Comparison of ENCODE assay signal across 17 cellular contexts in the genomic region with DNA sequence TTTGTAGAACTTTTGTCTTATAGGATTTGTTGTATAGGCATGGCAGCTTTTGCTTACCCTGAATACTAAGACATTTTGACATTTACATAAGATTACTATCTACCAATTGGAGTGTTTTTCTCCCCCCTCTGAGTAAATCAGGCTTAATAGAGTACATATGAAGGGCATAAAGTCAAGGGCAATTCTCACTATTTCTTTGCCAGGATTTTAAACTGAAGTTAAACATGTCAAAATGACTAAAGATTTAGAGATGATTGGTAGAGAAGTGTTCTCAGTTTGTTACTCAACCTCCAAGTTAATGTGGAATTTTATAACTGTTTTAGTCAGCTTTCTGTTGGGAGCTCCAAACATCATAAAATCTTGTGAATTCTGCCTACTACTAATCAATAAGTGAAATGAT.
"Had no signal": no experiment of that assay in that cellular context is flagged by ENCODE, and none has a peak within 500 bp of the region (broad histone marks: within the 10 kb centered on the region; RNA-seq: fewer than 3 reads in every experiment).

No MANE protein-coding gene starts in this region.

- H3K9me3 Mint-ChIP-seq: activated CD4-positive, alpha-beta T cell treated with anti-CD3 and anti-CD28 coated beads, Interleukin-2, amount 10 ng/mL, durations not matched to agents 7 days and 5 days; neural crest cell had no signal

- FAIRE-seq: TTC549 had no signal

- H3K27ac Mint-ChIP-seq: activated CD4-positive, alpha-beta T cell treated with anti-CD3 and anti-CD28 coated beads, Interleukin-2, amount 10 ng/mL, durations not matched to agents 7 days and 5 days had no signal

- ATAC-seq: esophagus mucosa; gastroesophageal sphincter; stimulated activated naive CD8-positive, alpha-beta T cell treated with anti-CD3 and anti-CD28 coated beads, Interleukin-15, Interleukin-2, amounts not matched to agents 100 U/mL and 50 U/mL, for 24 hours had no signal

- H3K4me3 Mint-ChIP-seq: activated CD4-positive, alpha-beta T cell treated with anti-CD3 and anti-CD28 coated beads, Interleukin-2, amount 10 ng/mL, durations not matched to agents 7 days and 5 days; neural crest cell had no signal

- H3K27me3 Mint-ChIP-seq: activated CD4-positive, alpha-beta T cell treated with anti-CD3 and anti-CD28 coated beads, Interleukin-2, amount 10 ng/mL, durations not matched to agents 7 days and 5 days had no signal

- DNase-seq: activated CD4-positive, alpha-beta T cell treated with anti-CD3 and anti-CD28 coated beads, Interleukin-2, amount 10 ng/mL, durations not matched to agents 7 days and 5 days; activated CD4-positive, CD25-positive, alpha-beta regulatory T cell; activated CD8-positive, alpha-beta memory T cell treated with anti-CD3 and anti-CD28 coated beads for 24 hours; activated naive CD4-positive, alpha-beta T cell treated with anti-CD3 and anti-CD28 coated beads, Interleukin-2, amount 50 U/mL, for 16 hours; anterior cingulate cortex; dermis blood vessel endothelial cell; kidney glomerular epithelial cell; mesendoderm; ovary; stimulated activated CD4-positive, alpha-beta T cell treated with anti-CD3 and anti-CD28 coated beads, Interleukin-4, amount 100 ng/mL, for 1 hour; stimulated activated CD8-positive, alpha-beta memory T cell treated with anti-CD3 and anti-CD28 coated beads, Interleukin-4, amount 100 ng/mL, for 48 hours; stimulated activated naive CD8-positive, alpha-beta T cell treated with anti-CD3 and anti-CD28 coated beads, Interleukin-15, Interleukin-2, amounts not matched to agents 100 U/mL and 50 U/mL, for 24 hours; T-helper 2 cell had no signal
